In genomic region chr9:12988259-12988658, GRCh38 we compare ENCODE assay signal across 2 cellular contexts.
TF ChIP-seq lines count a peak whose summit lies in the region.

No MANE protein-coding gene starts in this region.

TF ChIP-seq in SK-N-SH, 30 proteins besides CTCF, POLR2A, EP300 and RAD21 (continued from another document):
- TF ChIP-seq, protein P1, sequence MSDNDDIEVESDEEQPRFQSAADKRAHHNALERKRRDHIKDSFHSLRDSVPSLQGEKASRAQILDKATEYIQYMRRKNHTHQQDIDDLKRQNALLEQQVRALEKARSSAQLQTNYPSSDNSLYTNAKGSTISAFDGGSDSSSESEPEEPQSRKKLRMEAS (IDR thresholded peaks at IDR 0.05; ENCODE audit: low read depth) = no peak
- TF ChIP-seq NRF1 (IDR thresholded peaks at IDR 0.05; ENCODE audit: low read depth, low read length) (no peak), FOSL2 (IDR thresholded peaks at IDR 0.05; ENCODE audit: borderline replicate concordance, low read depth) (no peak), GABPA (IDR thresholded peaks at IDR 0.05; ENCODE audit: low read depth) (no peak), MEF2A (IDR thresholded peaks at IDR 0.05; ENCODE audit: borderline replicate concordance, low read depth) (no peak)

TF ChIP-seq in SK-N-SH treated with all-trans-retinoic acid at 6 μM for 48 hours, 23 proteins besides CTCF, POLR2A, EP300 and RAD21 (continued from another document):
- no peak for TF ChIP-seq POU6F1 (CRISPR knock-in tag; IDR thresholded peaks at IDR 0.05; ENCODE audit: borderline replicate concordance, low read depth)
